21 cellular contexts compared by ENCODE assay signal in the genomic region with DNA sequence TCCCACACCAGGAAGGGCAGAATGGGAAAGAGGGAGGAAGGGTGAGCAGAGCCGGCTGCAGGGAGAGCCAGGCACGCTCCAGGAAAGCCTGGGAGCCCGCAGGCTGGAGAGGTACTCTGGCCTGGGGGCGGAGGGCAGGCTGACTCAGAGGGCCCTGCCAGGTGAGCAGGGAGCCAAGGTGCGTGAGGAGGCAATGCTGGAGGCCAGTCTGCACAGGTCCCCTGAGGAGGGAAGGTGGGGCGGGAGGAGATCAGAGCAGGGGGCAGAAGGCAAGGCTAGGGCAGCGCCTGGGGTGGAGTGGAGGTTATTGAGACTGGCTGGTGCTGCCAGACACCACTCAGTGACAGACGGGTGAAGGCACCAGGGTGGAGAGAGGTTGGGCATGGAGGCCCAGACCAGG.
DNase-seq lines count a peak whose midpoint lies in the region; ATAC-seq, FAIRE-seq and TF ChIP-seq lines count a peak whose summit lies in the region.
"Had no signal": no experiment of that assay in that cellular context is flagged by ENCODE, and none has a peak within 500 bp of the region (broad histone marks: within the 10 kb centered on the region; RNA-seq: fewer than 3 reads in every experiment).

No MANE protein-coding gene starts in this region.

- CTCF ChIA-PET in MCF 10A (lab: Yijun Ruan, JAX): no interaction called here
- CTCF ChIA-PET in H1 (lab: Charles Lee; ENCODE audit: partially characterized antibody): no interaction called here

- DNase-seq in MCF 10A (ENCODE audit: unreplicated experiment) (peak; percentile 53), breast epithelium (ENCODE audit: low spot score in 2 of 2) (no peak), H1 (ENCODE audit: low read depth in 1 of 2, low spot score in 2 of 2) (no peak), mucosa of gallbladder (ENCODE audit: low spot score) (peak; percentile 47), activated gamma-delta T cell treated with Interleukin-2 at 50 U/mL for 16 hours (no peak), CD1c-positive myeloid dendritic cell (ENCODE audit: extremely low spot score) (no peak), KBM-7 (no peak)
- DNase-seq: 8988T, DMS 273 treated with DMSO at 0.1 percent for 48 hours, DND-41, GM23248, MG63, NCI-H1092, NCI-H1436 treated with DMSO at 0.1 percent for 48 hours, NCI-H2081, NCI-H2171 treated with DMSO at 0.1 percent for 48 hours, SHP77 had no signal

- POLR2A ChIA-PET in MCF 10A (lab: Yijun Ruan, JAX) (no interaction called here), H1 (lab: Charles Lee; ENCODE audit: partially characterized antibody) (no interaction called here)

- no peak overlapping the region for H2AK5ac ChIP-seq in H1 (ENCODE audit: low read depth, low read length)

- H4K91ac ChIP-seq in H1 (replicated peaks; ENCODE audit: insufficient read length, low read length): no peak overlapping the region

- H3K18ac ChIP-seq in H1 (ENCODE audit: extremely low read depth, low read length): 0 out of 2 replicates have a peak overlapping the region, but pooled peaks have one; percentile 24

- BruUV-seq in MCF 10A (replicated peaks; lab: Mats Ljungman, UMichigan): no TSS peak

- no peak overlapping the region for H3K23ac ChIP-seq in H1 (ENCODE audit: insufficient read length)

- 88% methylated on average over 8 of the region's 8 CpGs; no CpG with 5 or more reads in 1 of the 2 experiments for WGBS in H1 (ENCODE audit: extremely low coverage in 1 of 2, insufficient coverage in 1 of 2, insufficient read length in 1 of 2, insufficient replicate concordance in 2 of 2, low coverage in 1 of 2, low lambda C conversion rate in 2 of 2, missing lambda C conversion rate in 1 of 2), 2 experiments

- H3K27me3 ChIP-seq in breast epithelium: no peaks in the 10 kb centered on the region
- no peaks in the 10 kb centered on the region for H3K27me3 ChIP-seq in H1 (replicated peaks in 1 of 4; ENCODE audit: control insufficient read depth in 3 of 4, extremely low read depth in 1 of 4, insufficient read depth in 3 of 4, low read length in 3 of 4)
- H3K27me3 ChIP-seq: MG63 had no signal

- H3K36me3 ChIP-seq in breast epithelium (no peaks in the 10 kb centered on the region), H1 (ENCODE audit: control insufficient read depth in 2 of 4, insufficient read depth in 4 of 4, low read length in 3 of 4) (no peaks in the 10 kb centered on the region)
- H3K36me3 ChIP-seq: MG63 had no signal

- H2BK20ac ChIP-seq in H1 (ENCODE audit: low read length): 0 out of 2 replicates have a peak overlapping the region, but pooled peaks have one; percentile 48

- ATAC-seq in GM21447 (IDR thresholded peaks at IDR 0.05; ENCODE audit: unreplicated experiment): no peak
- ATAC-seq: Panc1 had no signal

- intact Hi-C loops in MCF 10A (cut with micrococcal nuclease): no loop called here
- intact Hi-C loops in breast epithelium (cut with DNase I; ENCODE audit: low total_unique reads): no loop called here

- H4K8ac ChIP-seq in H1 (ENCODE audit: extremely low read depth, insufficient read depth, low read length): no peak overlapping the region

- no peak for TF ChIP-seq CTCF in MCF 10A (IDR thresholded peaks at IDR 0.05; ENCODE audit: unreplicated experiment)
- no peak for TF ChIP-seq CTCF in breast epithelium (IDR thresholded peaks at IDR 0.05)
- no peak for TF ChIP-seq CTCF in H1 (IDR thresholded peaks at IDR 0.05; ENCODE audit: control extremely low read depth in 1 of 3, insufficient read depth in 1 of 3, low read depth in 1 of 3, low read length in 3 of 3)

- H3K4me3 ChIP-seq in breast epithelium (no peak overlapping the region), H1 (ENCODE audit: extremely low read depth in 1 of 4, insufficient read depth in 2 of 4, low read depth in 3 of 4, low read length in 4 of 4) (no peak overlapping the region)
- H3K4me3 ChIP-seq: GM23248, MG63 had no signal

- no peaks in the 10 kb centered on the region for H3K27me3 Mint-ChIP-seq in MCF 10A (ENCODE audit: insufficient read depth, unreplicated experiment)

- H3K4me1 ChIP-seq in breast epithelium: no peaks in the 10 kb centered on the region
- peaks cover 0 to 7% (median 3%) of the 10 kb centered on the region in 4 experiments; a peak in 1 of 7 replicates for H3K4me1 ChIP-seq in H1 (replicated peaks in 1 of 4; ENCODE audit: control insufficient read depth in 3 of 4, insufficient read depth in 4 of 4, low read length in 3 of 4)

- no peaks in the 10 kb centered on the region for H4K20me1 ChIP-seq in H1 (replicated peaks in 1 of 2; ENCODE audit: control insufficient read depth in 1 of 2, insufficient read depth in 2 of 2, low read length in 2 of 2)

- H3K36me3 Mint-ChIP-seq in MCF 10A (ENCODE audit: insufficient read depth, unreplicated experiment): no peaks in the 10 kb centered on the region
- H3K36me3 Mint-ChIP-seq: CD14-positive monocyte had no signal

- H3K14ac ChIP-seq in H1 (ENCODE audit: insufficient read length): no peak overlapping the region

- no peak overlapping the region for H3K27ac Mint-ChIP-seq in MCF 10A (ENCODE audit: low read depth, unreplicated experiment)
- H3K27ac Mint-ChIP-seq: CD14-positive monocyte had no signal

- H2BK12ac ChIP-seq in H1 (ENCODE audit: low read depth, low read length): no peak overlapping the region; the same call in 1 of the 2 replicates

- no peak overlapping the region for H3K56ac ChIP-seq in H1 (replicated peaks; ENCODE audit: insufficient read length, low read depth, low read length)

- H3K4ac ChIP-seq in H1 (replicated peaks; ENCODE audit: insufficient read length, low read depth, low read length): no peak overlapping the region

- H2BK5ac ChIP-seq in H1 (ENCODE audit: low read depth, low read length): no peak overlapping the region; the same call in 1 of the 2 replicates

- H3K4me2 ChIP-seq in H1 (ENCODE audit: insufficient read depth in 1 of 2, low read depth in 2 of 2, low read length in 2 of 2): no peak overlapping the region

- TF ChIP-seq POLR2A in breast epithelium (IDR thresholded peaks at IDR 0.05) (no peak), H1 (IDR thresholded peaks at IDR 0.05; ENCODE audit: control extremely low read depth in 1 of 2, low read depth in 2 of 2, low read length in 2 of 2) (no peak)

- H3K4me1 Mint-ChIP-seq in MCF 10A (ENCODE audit: insufficient read depth, unreplicated experiment): peaks cover 9% of the 10 kb centered on the region
- H3K4me1 Mint-ChIP-seq: CD14-positive monocyte had no signal

- H3K23me2 ChIP-seq in H1 (ENCODE audit: low read depth, low read length): no peaks in the 10 kb centered on the region

- H4K5ac ChIP-seq in H1 (ENCODE audit: insufficient read length, low read depth, low read length): no peak overlapping the region

- H3K27ac ChIP-seq in breast epithelium (no peak overlapping the region), H1 (ENCODE audit: low read depth, low read length) (no peak overlapping the region)
- H3K27ac ChIP-seq: GM23248 had no signal

- H2AFZ ChIP-seq in H1 (ENCODE audit: low read length): no peak overlapping the region
- H2AFZ ChIP-seq: GM23248 had no signal

- no peak overlapping the region for H2BK120ac ChIP-seq in H1 (replicated peaks; ENCODE audit: low read depth, low read length)

- H3K9me3 Mint-ChIP-seq in MCF 10A (ENCODE audit: unreplicated experiment): no peaks in the 10 kb centered on the region

- in situ Hi-C loops in KBM-7 (cut with MboI; ENCODE audit: low pct_unique_long_range_greater_than_20kb, low sequenced_read_pairs): no loop called here

- FAIRE-seq in H1 (lab: Jason Lieb, UNC): no peak
- FAIRE-seq: G401.6 had no signal

- H2BK15ac ChIP-seq in H1 (ENCODE audit: low read length): no peak overlapping the region

- TF ChIP-seq RAD21 in H1 (IDR thresholded peaks at IDR 0.05 in 1 of 2, conservative IDR thresholded peaks at IDR 0.05 in 1 of 2; ENCODE audit: low read depth in 2 of 2, low read length in 2 of 2): no peak

- no peak for TF ChIP-seq EP300 in H1 (IDR thresholded peaks at IDR 0.05; ENCODE audit: borderline replicate concordance in 1 of 2, low read depth in 2 of 2, low read length in 2 of 2)

- H3K79me2 ChIP-seq in H1 (ENCODE audit: control insufficient read depth in 1 of 2, insufficient read depth in 2 of 2, low read length in 2 of 2): no peaks in the 10 kb centered on the region

- no peak overlapping the region for H3K9ac ChIP-seq in H1 (replicated peaks in 1 of 4; ENCODE audit: extremely low read depth in 1 of 4, low read depth in 3 of 4, low read length in 3 of 4)
- H3K9ac ChIP-seq: GM23248 had no signal

- no peaks in the 10 kb centered on the region for H3K79me1 ChIP-seq in H1 (ENCODE audit: low read depth, low read length)

- no peak overlapping the region for H3K4me3 Mint-ChIP-seq in MCF 10A (ENCODE audit: unreplicated experiment)
- H3K4me3 Mint-ChIP-seq: CD14-positive monocyte had no signal

- H3K9me3 ChIP-seq in breast epithelium: no peaks in the 10 kb centered on the region
- peaks cover 4 to 5% of the 10 kb centered on the region in 2 experiments; a peak in 2 of 4 replicates for H3K9me3 ChIP-seq in H1 (ENCODE audit: insufficient read depth in 2 of 2, low read depth in 1 of 2, low read length in 1 of 2)
- H3K9me3 ChIP-seq: MG63 had no signal

TF ChIP-seq in H1, 55 proteins besides CTCF, POLR2A, EP300 and RAD21 (continues in another document):
- TF ChIP-seq SIRT6 (IDR thresholded peaks at IDR 0.05; ENCODE audit: low read length) (no peak), ATF3 (IDR thresholded peaks at IDR 0.05; ENCODE audit: insufficient read depth, low read depth, low read length) (no peak), JUND (IDR thresholded peaks at IDR 0.05; ENCODE audit: low read length) (no peak), TCF12 (IDR thresholded peaks at IDR 0.05; ENCODE audit: low read depth, low read length) (no peak), RBBP5 (IDR thresholded peaks at IDR 0.05; ENCODE audit: borderline replicate concordance, low read depth, low read length) (no peak), SUZ12 (IDR thresholded peaks at IDR 0.05; ENCODE audit: low read length) (no peak), TBP (IDR thresholded peaks at IDR 0.05; ENCODE audit: low read depth, low read length) (no peak), RXRA (IDR thresholded peaks at IDR 0.05; ENCODE audit: insufficient read depth, low read depth, low read length) (no peak), CTBP2 (IDR thresholded peaks at IDR 0.05; ENCODE audit: borderline replicate concordance, insufficient read depth, insufficient read length, low read length) (no peak), FOSL1 (IDR thresholded peaks at IDR 0.05; ENCODE audit: insufficient read depth, low read depth, low read length) (no peak), KDM4A (IDR thresholded peaks at IDR 0.05; ENCODE audit: low read depth, low read length, severe bottlenecking) (no peak), CBX5 (IDR thresholded peaks at IDR 0.05; ENCODE audit: low read depth, low read length) (no peak), JUN (IDR thresholded peaks at IDR 0.05; ENCODE audit: low read depth, low read length) (no peak)
- TF ChIP-seq, protein P1, sequence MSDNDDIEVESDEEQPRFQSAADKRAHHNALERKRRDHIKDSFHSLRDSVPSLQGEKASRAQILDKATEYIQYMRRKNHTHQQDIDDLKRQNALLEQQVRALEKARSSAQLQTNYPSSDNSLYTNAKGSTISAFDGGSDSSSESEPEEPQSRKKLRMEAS (IDR thresholded peaks at IDR 0.05): no peak

Comparison
In these comparisons a context has a peak if more than half of its experiments do, and no peak if none do; other contexts are left out.
1. DNase-seq: peak in MCF 10A (single experiment) and mucosa of gallbladder (single experiment); none in breast epithelium (0 of 2), H1 (0 of 2), activated gamma-delta T cell treated with Interleukin-2 at 50 U/mL for 16 hours (single experiment), CD1c-positive myeloid dendritic cell (single experiment) and KBM-7 (single experiment).